ENCODE assay signal across 36 cellular contexts in the genomic region with DNA sequence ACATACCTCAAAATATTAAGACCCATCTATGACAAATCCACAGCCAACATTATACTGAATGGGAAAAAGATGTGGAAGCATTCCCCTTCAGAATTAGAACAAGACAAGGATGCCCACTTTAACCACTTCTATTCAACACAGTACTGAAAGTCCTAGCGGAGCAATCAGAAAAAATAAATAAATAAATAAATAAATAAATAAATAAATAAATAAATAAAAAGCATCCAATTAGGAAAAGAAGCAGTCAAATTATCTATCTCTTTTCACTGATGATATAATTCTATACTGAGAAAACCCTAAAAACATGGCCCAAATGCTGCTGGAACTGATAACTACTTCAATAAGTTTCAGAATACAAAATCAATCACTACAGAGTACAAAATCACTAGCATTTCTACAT.
DNase-seq lines count a peak whose midpoint lies in the region; ATAC-seq, FAIRE-seq and TF ChIP-seq lines count a peak whose summit lies in the region.
"Had no signal": no experiment of that assay in that cellular context is flagged by ENCODE, and none has a peak within 500 bp of the region (broad histone marks: within the 10 kb centered on the region; RNA-seq: fewer than 3 reads in every experiment).

No MANE protein-coding gene starts in this region.

- WGBS in A549 (ENCODE audit: missing lambda C conversion rate) = 0% methylated on average over 1 of the region's 1 CpG

- no peaks in the 10 kb centered on the region for H3K79me2 ChIP-seq in astrocyte (ENCODE audit: insufficient read depth, low read length)

- H3K9me3 Mint-ChIP-seq in astrocyte (ENCODE audit: unreplicated experiment) = no peaks in the 10 kb centered on the region

- no peak for TF ChIP-seq CTCF in A549 (IDR thresholded peaks at IDR 0.05)
- no peak for TF ChIP-seq CTCF in HEK293 (tag by site-specific recombination; IDR thresholded peaks at IDR 0.05)
- TF ChIP-seq CTCF in astrocyte (IDR thresholded peaks at IDR 0.05; ENCODE audit: insufficient read depth, low read depth, low read length) = no peak

- no peaks in the 10 kb centered on the region for H3K27me3 ChIP-seq in astrocyte (ENCODE audit: insufficient read depth, low read length)
- H3K27me3 ChIP-seq: BE2C had no signal

- H3K9me3 ChIP-seq in A549 (no peaks in the 10 kb centered on the region), HEK293 (ENCODE audit: control insufficient read depth, insufficient read depth, low read depth, low read length) (no peaks in the 10 kb centered on the region), astrocyte (ENCODE audit: insufficient read depth, low read depth, low read length) (no peaks in the 10 kb centered on the region)
- H3K9me3 ChIP-seq: BE2C, BLaER1, Caco-2 had no signal

- no peaks in the 10 kb centered on the region for H3K27me3 Mint-ChIP-seq in astrocyte (ENCODE audit: low read depth, unreplicated experiment)
- H3K27me3 Mint-ChIP-seq: B cell; CD4-positive, alpha-beta memory T cell; CD4-positive, alpha-beta T cell; CD4-positive, CD25-positive, alpha-beta regulatory T cell; CD8-positive, alpha-beta memory T cell had no signal

- no peak overlapping the region for H3K27ac Mint-ChIP-seq in astrocyte (ENCODE audit: unreplicated experiment)
- H3K27ac Mint-ChIP-seq: B cell; CD14-positive monocyte; CD4-positive, alpha-beta memory T cell; CD4-positive, alpha-beta T cell; CD4-positive, CD25-positive, alpha-beta regulatory T cell; CD8-positive, alpha-beta memory T cell; CD8-positive, alpha-beta T cell had no signal

- H3K4me3 Mint-ChIP-seq in astrocyte (ENCODE audit: unreplicated experiment) = no peak overlapping the region
- H3K4me3 Mint-ChIP-seq: B cell; CD14-positive monocyte; CD4-positive, alpha-beta memory T cell; CD4-positive, alpha-beta T cell; CD4-positive, CD25-positive, alpha-beta regulatory T cell; CD8-positive, alpha-beta memory T cell; CD8-positive, alpha-beta T cell had no signal

- H3K4me1 ChIP-seq in A549 = no peaks in the 10 kb centered on the region
- no peaks in the 10 kb centered on the region for H3K4me1 ChIP-seq in HEK293 (ENCODE audit: control insufficient read depth, insufficient read depth, low read length)
- H3K4me1 ChIP-seq in astrocyte (ENCODE audit: insufficient read depth, low read length) = no peaks in the 10 kb centered on the region
- H3K4me1 ChIP-seq: BE2C; BLaER1; BLaER1 treated with 17β-estradiol and CSF1 and Interleukin-3, amounts not matched to agents 10 nM and 100 nM; Caco-2 had no signal

- DNase-seq in A549 (ENCODE audit: low read depth in 1 of 2, low spot score in 1 of 2) = no peak
- no peak for DNase-seq in astrocyte (ENCODE audit: low read depth)
- DNase-seq in SKM-1 treated with dmso at 0.1 percent for 144 hours (lab: John Stamatoyannopoulos, UW; ENCODE audit: unreplicated experiment) = no peak
- DNase-seq in left lobe of liver (ENCODE audit: low spot score) = no peak
- no peak for DNase-seq in activated effector memory CD4-positive, alpha-beta T cell treated with anti-CD3 and anti-CD28 coated beads, Interleukin-2, amount 50 U/mL, for 16 hours
- DNase-seq: 8988T; ACHN; AML-193; BE2C; C1 segment of cervical spinal cord; Caco-2; Calu3; CD4-positive, alpha-beta memory T cell; CD4-positive, alpha-beta T cell; CD4-positive, CD25-positive, alpha-beta regulatory T cell; CD8-positive, alpha-beta memory T cell; CD8-positive, alpha-beta T cell; COR-L47; DMS 273 treated with DMSO at 0.1 percent for 48 hours; DMS153; DMS53; DMS79; DMS79 treated with DMSO at 0.1 percent for 48 hours; DND-41; EL had no signal

- TF ChIP-seq POLR2A in A549 (IDR thresholded peaks at IDR 0.05; ENCODE audit: low read length) = no peak

- no peak overlapping the region for H3K4me2 ChIP-seq in A549
- H3K4me2 ChIP-seq in astrocyte (ENCODE audit: low read length) = no peak overlapping the region
- H3K4me2 ChIP-seq: BLaER1; BLaER1 treated with 17β-estradiol and CSF1 and Interleukin-3, amounts not matched to agents 10 nM and 100 nM had no signal

- no peaks in the 10 kb centered on the region for H3K36me3 Mint-ChIP-seq in astrocyte (ENCODE audit: low read depth, unreplicated experiment)
- H3K36me3 Mint-ChIP-seq: CD14-positive monocyte; CD4-positive, alpha-beta memory T cell; CD4-positive, CD25-positive, alpha-beta regulatory T cell; CD8-positive, alpha-beta memory T cell; CD8-positive, alpha-beta T cell had no signal

- H3K4me3 ChIP-seq in A549 = no peak overlapping the region
- H3K4me3 ChIP-seq in HEK293 (ENCODE audit: low read depth, low read length) = no peak overlapping the region
- H3K4me3 ChIP-seq in astrocyte (ENCODE audit: insufficient read depth, low read depth, low read length) = no peak overlapping the region
- H3K4me3 ChIP-seq: BLaER1; BLaER1 treated with 17β-estradiol and CSF1 and Interleukin-3, amounts not matched to agents 10 nM and 100 nM had no signal

- H3K4me1 Mint-ChIP-seq in astrocyte (ENCODE audit: low read depth, unreplicated experiment) = no peaks in the 10 kb centered on the region
- H3K4me1 Mint-ChIP-seq: B cell; CD14-positive monocyte; CD4-positive, alpha-beta memory T cell; CD4-positive, CD25-positive, alpha-beta regulatory T cell; CD8-positive, alpha-beta memory T cell had no signal

- H3K27ac ChIP-seq in A549 (no peak overlapping the region), HEK293 (ENCODE audit: extremely low read depth, low read depth, low read length) (no peak overlapping the region), astrocyte (ENCODE audit: low read depth, low read length) (no peak overlapping the region)
- H3K27ac ChIP-seq: 22Rv1; BLaER1; BLaER1 treated with 17β-estradiol and CSF1 and Interleukin-3, amounts not matched to agents 10 nM and 100 nM; C4-2B had no signal

- no peak for TF ChIP-seq RAD21 in A549 (conservative IDR thresholded peaks at IDR 0.05 in 1 of 2, IDR thresholded peaks at IDR 0.05 in 1 of 2)

- CTCF ChIA-PET in A549 (lab: Yijun Ruan, JAX) = no interaction called here
- CTCF ChIA-PET in HEK293 (lab: Yijun Ruan, JAX) = interaction anchor here (0.7 kb wide), 1 partner anchor 116 kb away, joined by 3 read pairs; no protein-coding TSS in a partner anchor

- no peak overlapping the region for H2AFZ ChIP-seq in astrocyte (ENCODE audit: low read depth, low read length)

- no peaks in the 10 kb centered on the region for H4K20me1 ChIP-seq in astrocyte (ENCODE audit: insufficient read depth, low read length)
- H4K20me1 ChIP-seq: BLaER1 had no signal

- no peak for TF ChIP-seq EP300 in A549 (IDR thresholded peaks at IDR 0.05)

- FAIRE-seq in A549 (lab: Jason Lieb, UNC) = no peak
- FAIRE-seq in astrocyte (lab: Jason Lieb, UNC) = peak; percentile 82
- peak; percentile 87 for FAIRE-seq in colon (lab: Jason Lieb, UNC)
- FAIRE-seq: A204.1, D721Med had no signal

- ATAC-seq in A549 (no peak), HG03097 (IDR thresholded peaks at IDR 0.05; ENCODE audit: low FRiP score, unreplicated experiment) (no peak), left lobe of liver (no peak)
- ATAC-seq: CD8-positive, alpha-beta T cell had no signal

- POLR2A ChIA-PET in A549 (lab: Yijun Ruan, JAX) = no interaction called here
- POLR2A ChIA-PET in HEK293 (lab: Yijun Ruan, JAX) = no interaction called here

- no peaks in the 10 kb centered on the region for H3K36me3 ChIP-seq in HEK293 (ENCODE audit: control insufficient read depth in 2 of 2, insufficient read depth in 1 of 2, low read length in 2 of 2)
- no peaks in the 10 kb centered on the region for H3K36me3 ChIP-seq in astrocyte (ENCODE audit: insufficient read depth, low read length)
- H3K36me3 ChIP-seq: BE2C; BLaER1; BLaER1 treated with 17β-estradiol and CSF1 and Interleukin-3, amounts not matched to agents 10 nM and 100 nM had no signal

- H3K9ac ChIP-seq in astrocyte (ENCODE audit: low read length) = no peak overlapping the region
- H3K9ac ChIP-seq: BLaER1; BLaER1 treated with 17β-estradiol and CSF1 and Interleukin-3, amounts not matched to agents 10 nM and 100 nM had no signal

TF ChIP-seq in A549, 52 proteins besides CTCF, POLR2A, EP300 and RAD21:
- peak; percentile 54 for TF ChIP-seq ZC3H11A (IDR thresholded peaks at IDR 0.05)
- TF ChIP-seq ELK1 (IDR thresholded peaks at IDR 0.05; ENCODE audit: low read depth, low read length) = no peak
- TF ChIP-seq HDAC2 (IDR thresholded peaks at IDR 0.05) = no peak

TF ChIP-seq in HEK293, 187 proteins besides CTCF, POLR2A, EP300 and RAD21 (continues in another document):
- TF ChIP-seq ZNF639 (tag by site-specific recombination; IDR thresholded peaks at IDR 0.05) (no peak), ZNF629 (tag by site-specific recombination; IDR thresholded peaks at IDR 0.05) (0 out of 2 replicates have a peak, but pooled peaks have one; percentile 14), SP3 (tag by site-specific recombination; IDR thresholded peaks at IDR 0.05) (no peak), ZNF670 (tag by site-specific recombination; IDR thresholded peaks at IDR 0.05; ENCODE audit: low read depth) (no peak), ZNF658 (tag by site-specific recombination; IDR thresholded peaks at IDR 0.05) (no peak), HOXC10 (CRISPR knock-in tag; IDR thresholded peaks at IDR 0.05) (no peak), TCF7L2 (IDR thresholded peaks at IDR 0.05; ENCODE audit: borderline replicate concordance, low read depth, low read length) (no peak)

Comparison
In these comparisons a context has a peak if more than half of its experiments do, and no peak if none do; other contexts are left out.
1. Of the 5 proteins assayed by ChIP-seq in both HEK293 and A549: peak only in HEK293: REST; only in A549: none; in both: none; in neither: 4.